In genomic region chr10:25177093-25177753, GRCh38 we compare ENCODE assay signal across 2 cellular contexts.
TF ChIP-seq lines count a peak whose summit lies in the region.

No MANE protein-coding gene starts in this region.

TF ChIP-seq in GM23338, 12 proteins besides CTCF, POLR2A, EP300 and RAD21 (continued from another document):
- no peak for TF ChIP-seq POLR2AphosphoS5 (IDR thresholded peaks at IDR 0.05; ENCODE audit: low read depth)

TF ChIP-seq in WTC11, 78 proteins besides CTCF, POLR2A, EP300 and RAD21 (continued from another document):
- TF ChIP-seq, protein P1, sequence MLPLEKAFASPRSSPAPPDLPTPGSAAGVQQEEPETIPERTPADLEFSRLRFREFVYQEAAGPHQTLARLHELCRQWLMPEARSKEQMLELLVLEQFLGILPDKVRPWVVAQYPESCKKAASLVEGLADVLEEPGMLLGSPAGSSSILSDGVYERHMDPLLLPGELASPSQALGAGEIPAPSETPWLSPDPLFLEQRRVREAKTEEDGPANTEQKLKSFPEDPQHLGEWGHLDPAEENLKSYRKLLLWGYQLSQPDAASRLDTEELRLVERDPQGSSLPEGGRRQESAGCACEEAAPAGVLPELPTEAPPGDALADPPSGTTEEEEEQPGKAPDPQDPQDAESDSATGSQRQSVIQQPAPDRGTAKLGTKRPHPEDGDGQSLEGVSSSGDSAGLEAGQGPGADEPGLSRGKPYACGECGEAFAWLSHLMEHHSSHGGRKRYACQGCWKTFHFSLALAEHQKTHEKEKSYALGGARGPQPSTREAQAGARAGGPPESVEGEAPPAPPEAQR (CRISPR knock-in tag; IDR thresholded peaks at IDR 0.05): no peak
- no peak for TF ChIP-seq CREM (CRISPR knock-in tag; IDR thresholded peaks at IDR 0.05)
- no peak for TF ChIP-seq ZBTB43 (CRISPR knock-in tag; IDR thresholded peaks at IDR 0.05)
- TF ChIP-seq, protein P2, sequence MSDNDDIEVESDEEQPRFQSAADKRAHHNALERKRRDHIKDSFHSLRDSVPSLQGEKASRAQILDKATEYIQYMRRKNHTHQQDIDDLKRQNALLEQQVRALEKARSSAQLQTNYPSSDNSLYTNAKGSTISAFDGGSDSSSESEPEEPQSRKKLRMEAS (CRISPR knock-in tag; IDR thresholded peaks at IDR 0.05): no peak
- TF ChIP-seq ZNF396 (CRISPR knock-in tag; IDR thresholded peaks at IDR 0.05; ENCODE audit: borderline replicate concordance): no peak
TF ChIP-seq in WTC11: peak in this region for 0.
